In the genomic region with DNA sequence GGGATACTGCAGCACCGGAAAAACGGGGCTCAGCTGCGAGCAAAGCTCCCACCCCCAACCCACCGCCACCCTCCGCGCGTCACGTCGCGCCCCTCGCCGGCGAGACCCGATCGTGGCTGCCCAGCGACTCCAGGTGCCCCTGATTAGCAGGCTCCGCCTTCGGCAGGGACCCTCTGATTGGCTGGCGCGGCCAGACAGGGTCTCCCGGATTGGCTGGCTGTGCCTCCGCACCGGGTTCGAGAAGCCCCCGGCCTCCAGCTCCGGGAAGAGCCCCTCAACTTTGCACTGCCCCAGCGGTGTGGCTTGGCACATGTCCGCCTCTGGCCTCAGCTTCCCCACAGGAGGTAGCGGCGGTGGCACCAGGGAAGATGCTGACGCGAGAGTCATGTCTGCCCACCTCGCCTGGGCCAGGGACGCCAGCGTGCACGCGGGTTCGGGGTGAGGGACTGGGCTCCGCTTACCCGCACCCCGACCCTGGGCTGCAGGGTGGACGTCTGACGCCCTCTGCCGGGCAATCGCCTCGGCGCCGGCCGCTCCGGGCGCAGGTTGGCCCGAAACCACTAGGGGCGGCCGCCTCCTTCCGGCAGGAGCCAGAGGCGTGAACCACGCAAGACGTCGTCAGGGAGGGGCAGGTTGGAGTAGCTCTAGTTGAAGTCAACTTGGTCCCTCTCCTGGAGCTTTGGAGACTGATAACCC, we compare ENCODE assay signal across 8 cellular contexts. TPM values are rescaled to one million over a fixed set of nuclear protein-coding genes. Genes with fewer than 3 reads are reported as not detected.
DNase-seq lines count a peak whose midpoint lies in the region; ATAC-seq and TF ChIP-seq lines count a peak whose summit lies in the region.

No MANE protein-coding gene starts in this region.

- peak; percentile 100 for TF ChIP-seq CTCF in BJ (IDR thresholded peaks at IDR 0.05; ENCODE audit: insufficient read depth, low read depth, low read length)

- peak; percentile 43 for TF ChIP-seq POLR2A in GM19193 (IDR thresholded peaks at IDR 0.05; ENCODE audit: extremely low read depth, insufficient read depth, insufficient read length)

- peaks cover 58% of the 10 kb centered on the region for H3K4me1 Mint-ChIP-seq in activated CD4-positive, alpha-beta memory T cell treated with anti-CD3 and anti-CD28 coated beads for 36 hours (ENCODE audit: low read depth)

- CTCF ChIA-PET in BJ (lab: Yijun Ruan, JAX) = interaction anchor here (0.5 to 14.8 kb wide), 66 partner anchors 14 to 545 kb away, joined by 3 to 467 read pairs (median 4); a partner anchor contains a TSS
- CTCF ChIA-PET in activated CD4-positive, alpha-beta memory T cell treated with anti-CD3 and anti-CD28 coated beads for 36 hours (lab: Charles Lee) = interaction anchor here (0.6 to 18.5 kb wide), 57 partner anchors 15 to 559 kb away, joined by 3 to 856 read pairs (median 5); a partner anchor contains a TSS

- H3K36me3 Mint-ChIP-seq in activated CD4-positive, alpha-beta memory T cell treated with anti-CD3 and anti-CD28 coated beads for 36 hours = peaks cover 39% of the 10 kb centered on the region

- H3K4me3 ChIP-seq in BJ (ENCODE audit: low read depth, low read length) = peak overlapping the region; percentile 47

- no peaks in the 10 kb centered on the region for H3K27me3 ChIP-seq in BJ (ENCODE audit: control insufficient read depth, insufficient read depth, low read length)

- no peak for DNase-seq in BJ (ENCODE audit: low read depth)
- peak; percentile 92 for DNase-seq in NCI-H774 (lab: John Stamatoyannopoulos, UW)
- peak; percentile 98 for DNase-seq in activated CD4-positive, alpha-beta memory T cell treated with anti-CD3 and anti-CD28 coated beads for 36 hours
- peak; percentile 98 for DNase-seq in ecto neural progenitor cell (ENCODE audit: low spot score)
- peak; percentile 86 to 95 for DNase-seq in lung microvascular endothelial cell (ENCODE audit: low read depth in 2 of 2)
- peak; percentile 91 for DNase-seq in stimulated activated CD8-positive, alpha-beta memory T cell treated with anti-CD3 and anti-CD28 coated beads, Interleukin-12 subunit alpha, Interleukin-12 subunit beta, amount 100 ng/mL, for 1 hour (ENCODE audit: low read depth)

- H3K9me3 Mint-ChIP-seq in activated CD4-positive, alpha-beta memory T cell treated with anti-CD3 and anti-CD28 coated beads for 36 hours = no peaks in the 10 kb centered on the region

- ATAC-seq in HG03432 (IDR thresholded peaks at IDR 0.05; ENCODE audit: unreplicated experiment) = peak; percentile 52

- peaks cover 6% of the 10 kb centered on the region for H3K36me3 ChIP-seq in BJ (ENCODE audit: control insufficient read depth, insufficient read depth, low read length)

- POLR2A ChIA-PET in BJ (lab: Charles Lee) = interaction anchor here (0.6 to 1.0 kb wide), 3 partner anchors 8 to 95 kb away, joined by 3 to 4 read pairs (median 3); a partner anchor contains a TSS
- POLR2A ChIA-PET in activated CD4-positive, alpha-beta memory T cell treated with anti-CD3 and anti-CD28 coated beads for 36 hours (lab: Charles Lee) = interaction anchor here (0.8 to 8.2 kb wide), 12 partner anchors 9 to 136 kb away, joined by 3 to 127 read pairs (median 6); a partner anchor contains a TSS

- peak overlapping the region; percentile 94 for H3K27ac Mint-ChIP-seq in activated CD4-positive, alpha-beta memory T cell treated with anti-CD3 and anti-CD28 coated beads for 36 hours

- peak overlapping the region; percentile 88 for H3K4me3 Mint-ChIP-seq in activated CD4-positive, alpha-beta memory T cell treated with anti-CD3 and anti-CD28 coated beads for 36 hours

- H3K27me3 Mint-ChIP-seq in activated CD4-positive, alpha-beta memory T cell treated with anti-CD3 and anti-CD28 coated beads for 36 hours = no peaks in the 10 kb centered on the region

- intact Hi-C loops in activated CD4-positive, alpha-beta memory T cell treated with anti-CD3 and anti-CD28 coated beads for 36 hours (cut with micrococcal nuclease) = loop anchor here (1.0 to 10.0 kb wide), 12 partner anchors 8 to 1212 kb away; a partner anchor contains a TSS

RNA-seq across cellular contexts. Expression of a gene that starts 0.5 kb away (rescaled TPM):
- 2.7 and 3.0 TPM in 2 replicates for polyA plus RNA-seq in BJ (2011; rRNA removed)
- 7.6 and 8.2 TPM in 2 replicates for polyA minus RNA-seq in BJ (2011; rRNA and poly(A)+ RNA removed)
- total RNA-seq in activated CD4-positive, alpha-beta memory T cell treated with anti-CD3 and anti-CD28 coated beads for 36 hours = 100 to 1,000 TPM; 136 to 141 TPM
- total RNA-seq in lung microvascular endothelial cell = 2.6 and 3.3 TPM in 2 replicates

RNA-seq across cellular contexts. Expression of a gene that starts 9.8 kb away (rescaled TPM):
- 0.85 and 0.89 TPM in 2 replicates for polyA plus RNA-seq in BJ (2011; rRNA removed)
- polyA minus RNA-seq in BJ (2011; rRNA and poly(A)+ RNA removed) = 2.0 and 4.1 TPM in 2 replicates
- total RNA-seq in activated CD4-positive, alpha-beta memory T cell treated with anti-CD3 and anti-CD28 coated beads for 36 hours = 10 to 100 TPM; 14.1 to 15.2 TPM
- total RNA-seq in lung microvascular endothelial cell = 1.3 and 1.4 TPM in 2 replicates

Comparison
In these comparisons a context has a peak if more than half of its experiments do, and no peak if none do; other contexts are left out.
1. RNA of a gene that starts 0.5 kb away (total RNA-seq): 136 to 141 TPM in activated CD4-positive, alpha-beta memory T cell treated with anti-CD3 and anti-CD28 coated beads for 36 hours; 2.6 to 3.3 TPM in lung microvascular endothelial cell; every median in the first group is over 10 times any median in the second.